ENCODE assay signal across 1 cellular context in the genomic region with DNA sequence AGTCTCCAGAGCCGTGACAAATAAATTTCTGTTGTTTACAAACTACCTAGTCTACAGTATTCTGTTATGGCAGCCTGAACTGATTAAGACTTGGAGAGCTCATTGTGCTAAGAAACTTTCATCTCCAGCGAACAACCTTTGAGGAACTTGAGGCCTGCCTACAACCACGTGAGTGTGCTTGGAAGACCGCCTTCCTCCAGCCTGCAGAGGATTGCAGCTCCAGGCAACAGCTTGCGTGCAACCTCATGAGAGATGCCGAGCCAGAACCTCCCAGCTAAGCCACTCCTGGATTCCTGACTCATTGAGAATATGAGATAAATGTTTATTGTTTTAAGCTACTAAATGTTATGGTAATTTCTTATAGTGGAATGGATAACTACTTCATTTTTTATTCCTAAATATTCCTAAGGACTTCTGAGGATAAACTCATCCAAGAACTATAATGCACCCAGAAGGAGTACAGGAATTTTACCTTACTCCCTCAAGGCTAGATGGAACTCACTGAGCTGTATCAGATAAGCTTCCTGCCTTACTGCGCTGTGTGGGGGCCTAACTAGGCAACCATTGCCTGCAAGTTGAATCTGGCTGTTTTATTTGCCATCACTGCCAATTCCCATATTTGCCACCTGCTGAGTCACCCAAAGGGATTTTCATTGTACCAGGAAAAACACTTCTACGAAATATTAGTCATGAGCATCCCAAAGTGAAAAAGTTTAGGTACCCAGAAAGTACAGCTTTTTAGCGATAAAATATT.
TF ChIP-seq lines count a peak whose summit lies in the region.

No MANE protein-coding gene starts in this region.

TF ChIP-seq in A549, 52 proteins besides CTCF, POLR2A, EP300 and RAD21 (continued from another document):
- TF ChIP-seq, protein P1, sequence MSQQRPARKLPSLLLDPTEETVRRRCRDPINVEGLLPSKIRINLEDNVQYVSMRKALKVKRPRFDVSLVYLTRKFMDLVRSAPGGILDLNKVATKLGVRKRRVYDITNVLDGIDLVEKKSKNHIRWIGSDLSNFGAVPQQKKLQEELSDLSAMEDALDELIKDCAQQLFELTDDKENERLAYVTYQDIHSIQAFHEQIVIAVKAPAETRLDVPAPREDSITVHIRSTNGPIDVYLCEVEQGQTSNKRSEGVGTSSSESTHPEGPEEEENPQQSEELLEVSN (IDR thresholded peaks at IDR 0.05; ENCODE audit: borderline replicate concordance, low read depth): no peak
- TF ChIP-seq ZNF302 (CRISPR knock-in tag; IDR thresholded peaks at IDR 0.05): no peak
